1 cellular context compared by ENCODE assay signal in the genomic region with DNA sequence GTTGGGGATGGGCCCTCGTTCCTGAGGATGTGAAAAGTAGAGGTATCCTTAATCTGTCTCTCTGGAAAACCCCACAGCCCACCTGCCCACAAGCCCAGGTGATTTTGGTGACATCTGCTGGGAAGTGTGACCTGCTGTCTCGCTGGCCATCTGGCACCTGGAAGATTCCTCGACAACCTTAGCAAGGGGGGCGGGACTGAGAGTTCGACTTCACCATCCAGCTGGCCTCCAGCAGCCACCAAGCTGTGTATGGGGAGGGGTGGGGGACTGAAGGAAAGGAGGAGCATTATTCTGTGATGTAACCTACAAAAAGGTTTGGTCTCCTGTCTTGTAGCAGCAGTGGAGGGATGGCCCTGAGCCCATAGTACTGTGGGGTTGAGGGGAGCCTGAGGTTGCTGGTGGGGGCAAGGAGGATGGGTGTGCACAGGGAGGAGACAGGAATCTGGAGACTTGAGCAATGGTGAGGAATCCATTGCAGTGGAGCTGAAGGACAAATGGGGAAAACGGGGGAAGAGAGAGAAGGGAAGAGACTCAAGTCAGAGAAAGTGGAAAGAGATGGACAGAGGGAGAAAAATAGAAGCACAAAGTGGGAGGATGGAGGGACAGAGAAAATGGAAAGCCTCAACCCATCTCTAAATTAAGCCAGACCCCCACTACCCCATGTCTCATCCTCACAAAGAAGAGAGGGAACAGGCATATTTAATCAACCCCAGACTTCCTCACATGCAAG.
TF ChIP-seq lines count a peak whose summit lies in the region.

No MANE protein-coding gene starts in this region.

TF ChIP-seq in HEK293, 187 proteins besides CTCF, POLR2A, EP300 and RAD21 (continued from another document):
- TF ChIP-seq, protein P1, sequence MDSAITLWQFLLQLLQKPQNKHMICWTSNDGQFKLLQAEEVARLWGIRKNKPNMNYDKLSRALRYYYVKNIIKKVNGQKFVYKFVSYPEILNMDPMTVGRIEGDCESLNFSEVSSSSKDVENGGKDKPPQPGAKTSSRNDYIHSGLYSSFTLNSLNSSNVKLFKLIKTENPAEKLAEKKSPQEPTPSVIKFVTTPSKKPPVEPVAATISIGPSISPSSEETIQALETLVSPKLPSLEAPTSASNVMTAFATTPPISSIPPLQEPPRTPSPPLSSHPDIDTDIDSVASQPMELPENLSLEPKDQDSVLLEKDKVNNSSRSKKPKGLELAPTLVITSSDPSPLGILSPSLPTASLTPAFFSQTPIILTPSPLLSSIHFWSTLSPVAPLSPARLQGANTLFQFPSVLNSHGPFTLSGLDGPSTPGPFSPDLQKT (IDR thresholded peaks at IDR 0.05; ENCODE audit: borderline replicate concordance, low read depth, low read length): no peak
- TF ChIP-seq ZNF10 (tag by site-specific recombination; IDR thresholded peaks at IDR 0.05) (no peak), ZNF202 (tag by site-specific recombination; IDR thresholded peaks at IDR 0.05; ENCODE audit: borderline replicate concordance) (no peak), SCRT2 (tag by site-specific recombination; IDR thresholded peaks at IDR 0.05) (no peak), ZNF416 (tag by site-specific recombination; IDR thresholded peaks at IDR 0.05) (no peak), ZNF302 (tag by site-specific recombination; IDR thresholded peaks at IDR 0.05; ENCODE audit: low read depth) (no peak)
- TF ChIP-seq, protein P2, sequence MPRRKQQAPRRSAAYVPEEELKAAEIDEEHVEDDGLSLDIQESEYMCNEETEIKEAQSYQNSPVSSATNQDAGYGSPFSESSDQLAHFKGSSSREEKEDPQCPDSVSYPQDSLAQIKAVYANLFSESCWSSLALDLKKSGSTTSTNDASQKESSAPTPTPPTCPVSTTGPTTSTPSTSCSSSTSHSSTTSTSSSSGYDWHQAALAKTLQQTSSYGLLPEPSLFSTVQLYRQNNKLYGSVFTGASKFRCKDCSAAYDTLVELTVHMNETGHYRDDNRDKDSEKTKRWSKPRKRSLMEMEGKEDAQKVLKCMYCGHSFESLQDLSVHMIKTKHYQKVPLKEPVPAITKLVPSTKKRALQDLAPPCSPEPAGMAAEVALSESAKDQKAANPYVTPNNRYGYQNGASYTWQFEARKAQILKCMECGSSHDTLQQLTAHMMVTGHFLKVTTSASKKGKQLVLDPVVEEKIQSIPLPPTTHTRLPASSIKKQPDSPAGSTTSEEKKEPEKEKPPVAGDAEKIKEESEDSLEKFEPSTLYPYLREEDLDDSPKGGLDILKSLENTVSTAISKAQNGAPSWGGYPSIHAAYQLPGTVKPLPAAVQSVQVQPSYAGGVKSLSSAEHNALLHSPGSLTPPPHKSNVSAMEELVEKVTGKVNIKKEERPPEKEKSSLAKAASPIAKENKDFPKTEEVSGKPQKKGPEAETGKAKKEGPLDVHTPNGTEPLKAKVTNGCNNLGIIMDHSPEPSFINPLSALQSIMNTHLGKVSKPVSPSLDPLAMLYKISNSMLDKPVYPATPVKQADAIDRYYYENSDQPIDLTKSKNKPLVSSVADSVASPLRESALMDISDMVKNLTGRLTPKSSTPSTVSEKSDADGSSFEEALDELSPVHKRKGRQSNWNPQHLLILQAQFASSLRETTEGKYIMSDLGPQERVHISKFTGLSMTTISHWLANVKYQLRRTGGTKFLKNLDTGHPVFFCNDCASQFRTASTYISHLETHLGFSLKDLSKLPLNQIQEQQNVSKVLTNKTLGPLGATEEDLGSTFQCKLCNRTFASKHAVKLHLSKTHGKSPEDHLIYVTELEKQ (tag by site-specific recombination; IDR thresholded peaks at IDR 0.05; ENCODE audit: borderline replicate concordance): no peak
